In the genomic region with DNA sequence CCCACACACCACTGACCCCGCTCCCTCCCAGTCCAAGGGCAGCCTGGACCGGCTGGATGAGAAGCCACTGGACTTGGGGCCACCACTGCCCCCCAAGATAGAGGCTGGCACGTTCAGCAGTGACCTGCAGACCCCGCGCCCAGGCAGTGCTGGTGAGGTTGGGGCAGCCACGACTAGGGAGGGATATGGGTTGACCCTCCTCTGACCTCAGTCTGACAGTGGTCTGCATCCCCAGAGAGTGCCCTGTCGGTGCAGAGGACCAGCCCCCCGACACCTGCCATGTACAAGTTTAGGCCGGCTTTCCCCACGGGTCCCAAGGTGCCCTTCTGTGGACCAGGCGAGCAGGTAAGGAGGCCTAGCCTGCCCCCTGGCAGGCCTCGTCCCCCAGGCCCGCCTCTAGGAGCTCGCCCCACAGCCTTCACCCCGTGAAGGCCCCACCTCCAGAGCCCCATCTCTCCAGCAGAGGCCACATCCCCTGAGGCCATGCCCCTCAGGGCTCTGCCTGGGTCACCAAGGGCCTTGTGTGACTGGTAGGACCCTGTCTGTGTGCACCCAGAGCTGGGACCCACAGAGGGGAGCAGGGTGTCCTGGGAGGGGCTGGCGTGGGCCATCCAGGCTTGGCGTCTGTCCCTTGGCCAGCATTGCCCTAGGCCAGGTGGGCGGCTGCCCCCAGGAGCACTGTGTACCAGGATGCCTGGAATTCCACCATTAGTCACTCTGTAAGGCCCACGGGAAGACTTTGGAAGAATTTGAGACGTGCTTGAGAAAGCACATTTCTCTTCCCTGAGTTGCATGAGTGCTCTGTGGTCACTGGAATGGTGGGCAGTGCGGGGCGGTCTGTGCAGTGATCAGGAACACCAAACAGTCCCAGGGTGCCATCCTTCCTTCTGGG, we compare ENCODE assay signal across 19 cellular contexts. TPM values are rescaled to one million over a fixed set of nuclear protein-coding genes. Genes with fewer than 3 reads are reported as not detected.
A peak's percentile ranks its signal among the peaks of the same experiment; 100 is the strongest.
DNase-seq lines count a peak whose midpoint lies in the region; ATAC-seq and TF ChIP-seq lines count a peak whose summit lies in the region.
"Had no signal": no experiment of that assay in that cellular context is flagged by ENCODE, and none has a peak within 500 bp of the region (broad histone marks: within the 10 kb centered on the region; RNA-seq: fewer than 3 reads in every experiment).

No MANE protein-coding gene starts in this region.

- H2BK12ac ChIP-seq in trophoblast cell (ENCODE audit: low read length) = no peak overlapping the region

- H3K14ac ChIP-seq in trophoblast cell (ENCODE audit: low read length) = peak overlapping the region; percentile 50

- H4K91ac ChIP-seq in trophoblast cell (ENCODE audit: low read depth, low read length) = peak overlapping the region; percentile 50

- intact Hi-C loops in activated T-helper 1 cell treated with anti-CD3 and anti-CD28 coated beads, Interleukin-12 subunit alpha, Interleukin-12 subunit beta, Interleukin-2, Interleukin-4 antibody, amounts not matched to agents 30 ng/mL and 10 ng/mL and 1 ng/mL, durations not matched to agents 14 hours and 24 hours and 36 hours (cut with micrococcal nuclease) = no loop called here

- no CpG with 5 or more reads among the region's 22 CpGs for WGBS in trophoblast cell (ENCODE audit: extremely low coverage, insufficient coverage, insufficient read length)

- no peak overlapping the region for H3K27ac Mint-ChIP-seq in activated T-helper 1 cell treated with anti-CD3 and anti-CD28 coated beads, Interleukin-12 subunit alpha, Interleukin-12 subunit beta, Interleukin-2, Interleukin-4 antibody, amounts not matched to agents 30 ng/mL and 10 ng/mL and 1 ng/mL, durations not matched to agents 14 hours and 24 hours and 36 hours
- H3K27ac Mint-ChIP-seq: IgD-negative memory B cell; natural killer cell; stimulated activated naive CD8-positive, alpha-beta T cell treated with anti-CD3 and anti-CD28 coated beads, Interleukin-15, Interleukin-2, amounts not matched to agents 100 ng/mL and 50 ng/mL, for 24 hours had no signal

- H3K4me3 ChIP-seq in BLaER1 treated with 17β-estradiol and CSF1 and Interleukin-3, amounts not matched to agents 10 nM and 100 nM = no peak overlapping the region
- no peak overlapping the region for H3K4me3 ChIP-seq in fibroblast of lung (replicated peaks in 1 of 4; ENCODE audit: control extremely low read depth in 1 of 4, insufficient read depth in 1 of 4, low read depth in 3 of 4, low read length in 4 of 4)
- no peak overlapping the region for H3K4me3 ChIP-seq in trophoblast cell (ENCODE audit: low read depth, low read length)
- H3K4me3 ChIP-seq: right lobe of liver had no signal

- H2AFZ ChIP-seq in fibroblast of lung (ENCODE audit: low read length) (no peak overlapping the region), trophoblast cell (ENCODE audit: insufficient read depth, low read length, poor library complexity) (no peak overlapping the region)

- H3K9me3 Mint-ChIP-seq in activated T-helper 1 cell treated with anti-CD3 and anti-CD28 coated beads, Interleukin-12 subunit alpha, Interleukin-12 subunit beta, Interleukin-2, Interleukin-4 antibody, amounts not matched to agents 30 ng/mL and 10 ng/mL and 1 ng/mL, durations not matched to agents 14 hours and 24 hours and 36 hours = no peaks in the 10 kb centered on the region
- H3K9me3 Mint-ChIP-seq: IgD-negative memory B cell; natural killer cell; stimulated activated naive CD8-positive, alpha-beta T cell treated with anti-CD3 and anti-CD28 coated beads, Interleukin-15, Interleukin-2, amounts not matched to agents 100 ng/mL and 50 ng/mL, for 24 hours had no signal

- peak overlapping the region in 7 of 11 experiments; percentile 25 to 65 (median 55); a peak in 13 of 22 replicates for H3K4me2 ChIP-seq in BLaER1 treated with 17β-estradiol and CSF1 and Interleukin-3, amounts not matched to agents 10 nM and 100 nM
- H3K4me2 ChIP-seq in fibroblast of lung (ENCODE audit: extremely low read depth, insufficient read depth, low read length) (no peak overlapping the region), trophoblast cell (ENCODE audit: low read length) (no peak overlapping the region)

- DNase-seq in M059J (ENCODE audit: low read depth) = peak; percentile 70
- DNase-seq in fibroblast of lung (ENCODE audit: low read depth in 2 of 2) = peak in 1 of 2 donors; percentile 88
- peak; percentile 86 to 93 for DNase-seq in trophoblast cell
- DNase-seq in activated CD4-positive, CD25-positive, alpha-beta regulatory T cell (lab: John Stamatoyannopoulos, UW) = no peak
- DNase-seq in activated T-helper 1 cell treated with anti-CD3 and anti-CD28 coated beads, Interleukin-12 subunit alpha, Interleukin-12 subunit beta, Interleukin-2, Interleukin-4 antibody, amounts not matched to agents 30 ng/mL and 10 ng/mL and 1 ng/mL, durations not matched to agents 14 hours and 24 hours and 36 hours (ENCODE audit: low spot score) = no peak
- DNase-seq: activated CD4-positive, alpha-beta T cell treated with anti-CD3 and anti-CD28 coated beads, Interleukin-2, amount 50 U/mL, for 4 hours; anterior cingulate cortex; COR-L47; effector CD8-positive, alpha-beta T cell; natural killer cell; NCI-H1694; NCI-H82; right lobe of liver; Right ventricle myocardium superior had no signal

- peaks cover 25 to 57% (median 44%) of the 10 kb centered on the region in 10 experiments for H3K4me1 ChIP-seq in BLaER1 treated with 17β-estradiol and CSF1 and Interleukin-3, amounts not matched to agents 10 nM and 100 nM
- H3K4me1 ChIP-seq in fibroblast of lung (ENCODE audit: control insufficient read depth, extremely low read depth, insufficient read depth, low read length) = no peaks in the 10 kb centered on the region
- peaks cover 13 to 15% of the 10 kb centered on the region in 2 experiments for H3K4me1 ChIP-seq in trophoblast cell (ENCODE audit: control insufficient read depth in 1 of 2, insufficient read depth in 2 of 2, low read length in 2 of 2)
- H3K4me1 ChIP-seq: right lobe of liver had no signal

- H3K27ac ChIP-seq in BLaER1 treated with 17β-estradiol and CSF1 and Interleukin-3, amounts not matched to agents 10 nM and 100 nM = 0 out of 22 replicates have a peak overlapping the region, but pooled peaks of 1 of the 11 experiments have one; percentile 15
- peak overlapping the region; percentile 16 for H3K27ac ChIP-seq in fibroblast of lung (ENCODE audit: insufficient read depth, low read length)
- peak overlapping the region; percentile 9 for H3K27ac ChIP-seq in trophoblast cell (ENCODE audit: low read depth, low read length)
- H3K27ac ChIP-seq: right lobe of liver had no signal

- H3K23ac ChIP-seq in trophoblast cell (ENCODE audit: low read length) = no peak overlapping the region

- no peak for TF ChIP-seq CTCF in fibroblast of lung (conservative IDR thresholded peaks at IDR 0.05 in 1 of 2, IDR thresholded peaks at IDR 0.05 in 1 of 2; ENCODE audit: low read depth in 1 of 2, low read length in 2 of 2)

- peak overlapping the region; percentile 13 for H2BK120ac ChIP-seq in trophoblast cell (ENCODE audit: insufficient read depth, low read length, poor library complexity)

- H4K8ac ChIP-seq in trophoblast cell (ENCODE audit: low read depth, low read length) = peak overlapping the region; percentile 52

- no peaks in the 10 kb centered on the region for H3K27me3 ChIP-seq in BLaER1 treated with 17β-estradiol and CSF1 and Interleukin-3, amounts not matched to agents 10 nM and 100 nM
- no peaks in the 10 kb centered on the region for H3K27me3 ChIP-seq in fibroblast of lung (ENCODE audit: control insufficient read depth, insufficient read depth, low read length)
- no peaks in the 10 kb centered on the region for H3K27me3 ChIP-seq in trophoblast cell (ENCODE audit: insufficient read depth, low read length)
- H3K27me3 ChIP-seq: right lobe of liver had no signal

- no peaks in the 10 kb centered on the region for H3K9me3 ChIP-seq in BLaER1 treated with 17β-estradiol and CSF1 and Interleukin-3, amounts not matched to agents 10 nM and 100 nM (replicated peaks in 1 of 11)
- no peaks in the 10 kb centered on the region for H3K9me3 ChIP-seq in fibroblast of lung (ENCODE audit: control insufficient read depth, insufficient read depth, low read depth, low read length)
- peaks cover 1% of the 10 kb centered on the region for H3K9me3 ChIP-seq in trophoblast cell (ENCODE audit: insufficient read depth, low read depth, low read length)
- H3K9me3 ChIP-seq: right lobe of liver had no signal

- no peak overlapping the region for H3K4ac ChIP-seq in trophoblast cell (ENCODE audit: low read depth, low read length)

- peak overlapping the region; percentile 18 for H3K18ac ChIP-seq in trophoblast cell (ENCODE audit: low read length)

- ATAC-seq in HG03159 (IDR thresholded peaks at IDR 0.05; ENCODE audit: unreplicated experiment) = no peak
- no peak for ATAC-seq in HG03280 (IDR thresholded peaks at IDR 0.05; ENCODE audit: unreplicated experiment)
- ATAC-seq: natural killer cell, right lobe of liver had no signal

- H3K79me2 ChIP-seq in fibroblast of lung (ENCODE audit: control insufficient read depth, insufficient read depth, low read length) (peaks cover 17% of the 10 kb centered on the region), trophoblast cell (ENCODE audit: control insufficient read depth, insufficient read depth, low read length, poor library complexity) (no peaks in the 10 kb centered on the region)

- H4K20me1 ChIP-seq in BLaER1 treated with 17β-estradiol and CSF1 and Interleukin-3, amounts not matched to agents 10 nM and 100 nM = peaks cover 34 to 100% (median 61%) of the 10 kb centered on the region in 11 experiments
- no peaks in the 10 kb centered on the region for H4K20me1 ChIP-seq in fibroblast of lung (ENCODE audit: control insufficient read depth, extremely low read depth, insufficient read depth, low read length)

- no peak overlapping the region for H3K4me3 Mint-ChIP-seq in activated T-helper 1 cell treated with anti-CD3 and anti-CD28 coated beads, Interleukin-12 subunit alpha, Interleukin-12 subunit beta, Interleukin-2, Interleukin-4 antibody, amounts not matched to agents 30 ng/mL and 10 ng/mL and 1 ng/mL, durations not matched to agents 14 hours and 24 hours and 36 hours
- H3K4me3 Mint-ChIP-seq: IgD-negative memory B cell; natural killer cell; stimulated activated naive CD8-positive, alpha-beta T cell treated with anti-CD3 and anti-CD28 coated beads, Interleukin-15, Interleukin-2, amounts not matched to agents 100 ng/mL and 50 ng/mL, for 24 hours had no signal

- no peaks in the 10 kb centered on the region for H3K36me3 Mint-ChIP-seq in activated T-helper 1 cell treated with anti-CD3 and anti-CD28 coated beads, Interleukin-12 subunit alpha, Interleukin-12 subunit beta, Interleukin-2, Interleukin-4 antibody, amounts not matched to agents 30 ng/mL and 10 ng/mL and 1 ng/mL, durations not matched to agents 14 hours and 24 hours and 36 hours (ENCODE audit: low read depth)
- H3K36me3 Mint-ChIP-seq: IgD-negative memory B cell, natural killer cell had no signal

- peak overlapping the region in 7 of 11 experiments; percentile 30 to 63 (median 49); a peak in 9 of 22 replicates for H3K9ac ChIP-seq in BLaER1 treated with 17β-estradiol and CSF1 and Interleukin-3, amounts not matched to agents 10 nM and 100 nM
- H3K9ac ChIP-seq in fibroblast of lung (ENCODE audit: insufficient read depth, low read length) = no peak overlapping the region
- no peak overlapping the region for H3K9ac ChIP-seq in trophoblast cell (ENCODE audit: low read length)

- no peaks in the 10 kb centered on the region for H3K4me1 Mint-ChIP-seq in activated T-helper 1 cell treated with anti-CD3 and anti-CD28 coated beads, Interleukin-12 subunit alpha, Interleukin-12 subunit beta, Interleukin-2, Interleukin-4 antibody, amounts not matched to agents 30 ng/mL and 10 ng/mL and 1 ng/mL, durations not matched to agents 14 hours and 24 hours and 36 hours (ENCODE audit: low read depth)

- no peaks in the 10 kb centered on the region for H3K27me3 Mint-ChIP-seq in activated T-helper 1 cell treated with anti-CD3 and anti-CD28 coated beads, Interleukin-12 subunit alpha, Interleukin-12 subunit beta, Interleukin-2, Interleukin-4 antibody, amounts not matched to agents 30 ng/mL and 10 ng/mL and 1 ng/mL, durations not matched to agents 14 hours and 24 hours and 36 hours (ENCODE audit: insufficient read depth)
- H3K27me3 Mint-ChIP-seq: IgD-negative memory B cell; stimulated activated naive CD8-positive, alpha-beta T cell treated with anti-CD3 and anti-CD28 coated beads, Interleukin-15, Interleukin-2, amounts not matched to agents 100 ng/mL and 50 ng/mL, for 24 hours had no signal

- H4K12ac ChIP-seq in trophoblast cell (ENCODE audit: low read depth, low read length) = no peak overlapping the region

- peaks cover 7% of the 10 kb centered on the region for H3K79me1 ChIP-seq in trophoblast cell (ENCODE audit: low read length)

- peak overlapping the region; percentile 7 for H2BK5ac ChIP-seq in trophoblast cell (ENCODE audit: low read depth, low read length, poor library complexity)

- H2AK5ac ChIP-seq in trophoblast cell (ENCODE audit: low read length) = peak overlapping the region; percentile 6

- H3K36me3 ChIP-seq in BLaER1 treated with 17β-estradiol and CSF1 and Interleukin-3, amounts not matched to agents 10 nM and 100 nM = peaks cover 0 to 55% (median 24%) of the 10 kb centered on the region in 11 experiments; a peak in 18 of 22 replicates
- H3K36me3 ChIP-seq in fibroblast of lung (ENCODE audit: control insufficient read depth, insufficient read depth, low read length) (peaks cover 18% of the 10 kb centered on the region), trophoblast cell (ENCODE audit: control insufficient read depth in 1 of 2, insufficient read depth in 2 of 2, low read length in 2 of 2) (peaks cover 22 to 28% of the 10 kb centered on the region in 2 experiments)
- H3K36me3 ChIP-seq: right lobe of liver had no signal

RNA-seq across cellular contexts. Expression of a gene that starts 9.4 kb away (rescaled TPM):
- 0.69 TPM in 1 of 2 replicates, not detected in the other for total RNA-seq in M059J (2014; rRNA removed; shearing (Covaris generic))
- total RNA-seq in fibroblast of lung = 0.33 TPM in 1 of 2 replicates, not detected in the other
- 0.37 and 0.59 TPM in 2 replicates for polyA plus RNA-seq in fibroblast of lung
- 0.96 and 2.0 TPM in 2 replicates for polyA plus RNA-seq in fibroblast of lung (2012)
- polyA minus RNA-seq in fibroblast of lung (ENCODE audit: low replicate concordance) = not detected in 2 replicates
- polyA plus RNA-seq in trophoblast cell (2013) = not detected in 2 replicates
- total RNA-seq in activated T-helper 1 cell treated with anti-CD3 and anti-CD28 coated beads, Interleukin-12 subunit alpha, Interleukin-12 subunit beta, Interleukin-2, Interleukin-4 antibody, amounts not matched to agents 30 ng/mL and 10 ng/mL and 1 ng/mL, durations not matched to agents 14 hours and 24 hours and 36 hours = 0.26 TPM in 1 of 2 replicates, not detected in the other
- total RNA-seq: right lobe of liver had no signal
- polyA plus RNA-seq: IgD-negative memory B cell had no signal

RNA-seq across cellular contexts. Expression of a gene that starts 9.8 kb away (rescaled TPM):
- total RNA-seq in M059J (2014; rRNA removed; shearing (Covaris generic)) = 3.0 and 12.1 TPM in 2 replicates
- total RNA-seq in fibroblast of lung = 2.8 and 6.6 TPM in 2 replicates
- 26.2 and 31.3 TPM in 2 replicates for polyA plus RNA-seq in fibroblast of lung
- polyA plus RNA-seq in fibroblast of lung (2012) = 42.0 and 49.0 TPM in 2 replicates
- 111 and 114 TPM in 2 replicates for polyA minus RNA-seq in fibroblast of lung (ENCODE audit: low replicate concordance)
- polyA plus RNA-seq in trophoblast cell (2013) = 39.6 and 41.0 TPM in 2 replicates
- 83.9 and 92.3 TPM in 2 replicates for total RNA-seq in activated T-helper 1 cell treated with anti-CD3 and anti-CD28 coated beads, Interleukin-12 subunit alpha, Interleukin-12 subunit beta, Interleukin-2, Interleukin-4 antibody, amounts not matched to agents 30 ng/mL and 10 ng/mL and 1 ng/mL, durations not matched to agents 14 hours and 24 hours and 36 hours

RNA-seq across cellular contexts. Expression of a gene that starts 24.4 kb away (rescaled TPM):
- total RNA-seq in M059J (2014; rRNA removed; shearing (Covaris generic)) = 17.9 and 21.0 TPM in 2 replicates
- 38.8 and 52.2 TPM in 2 replicates for total RNA-seq in fibroblast of lung
- polyA plus RNA-seq in fibroblast of lung = 12.9 and 13.5 TPM in 2 replicates
- 23.8 and 28.5 TPM in 2 replicates for polyA plus RNA-seq in fibroblast of lung (2012)
- 28.7 and 36.2 TPM in 2 replicates for polyA minus RNA-seq in fibroblast of lung (ENCODE audit: low replicate concordance)
- polyA plus RNA-seq in trophoblast cell (2013) = 27.5 and 32.4 TPM in 2 replicates
- 142 and 161 TPM in 2 replicates for total RNA-seq in activated T-helper 1 cell treated with anti-CD3 and anti-CD28 coated beads, Interleukin-12 subunit alpha, Interleukin-12 subunit beta, Interleukin-2, Interleukin-4 antibody, amounts not matched to agents 30 ng/mL and 10 ng/mL and 1 ng/mL, durations not matched to agents 14 hours and 24 hours and 36 hours

RNA-seq across cellular contexts. Expression of a gene that starts 25.5 kb away (rescaled TPM):
- 828 and 1,137 TPM in 2 replicates for total RNA-seq in M059J (2014; rRNA removed; shearing (Covaris generic))
- 87.8 and 88.5 TPM in 2 replicates for total RNA-seq in fibroblast of lung
- polyA plus RNA-seq in fibroblast of lung = 178 and 362 TPM in 2 replicates
- 127 and 235 TPM in 2 replicates for polyA plus RNA-seq in fibroblast of lung (2012)
- 95.9 and 194 TPM in 2 replicates for polyA minus RNA-seq in fibroblast of lung (ENCODE audit: low replicate concordance)
- 227 and 234 TPM in 2 replicates for polyA plus RNA-seq in trophoblast cell (2013)
- 509 and 524 TPM in 2 replicates for total RNA-seq in activated T-helper 1 cell treated with anti-CD3 and anti-CD28 coated beads, Interleukin-12 subunit alpha, Interleukin-12 subunit beta, Interleukin-2, Interleukin-4 antibody, amounts not matched to agents 30 ng/mL and 10 ng/mL and 1 ng/mL, durations not matched to agents 14 hours and 24 hours and 36 hours

Comparison
In these comparisons a context has a peak if more than half of its experiments do, and no peak if none do; other contexts are left out.
1. H3K4me2 ChIP-seq: peak in BLaER1 treated with 17β-estradiol and CSF1 and Interleukin-3, amounts not matched to agents 10 nM and 100 nM (7 of 11); none in fibroblast of lung (single experiment) and trophoblast cell (single experiment).
2. H3K9ac ChIP-seq: peak in BLaER1 treated with 17β-estradiol and CSF1 and Interleukin-3, amounts not matched to agents 10 nM and 100 nM (7 of 11); none in fibroblast of lung (single experiment) and trophoblast cell (single experiment).
3. DNase-seq: peak in M059J (single experiment) and trophoblast cell (2 of 2); none in activated CD4-positive, CD25-positive, alpha-beta regulatory T cell (0 of 4) and activated T-helper 1 cell treated with anti-CD3 and anti-CD28 coated beads, Interleukin-12 subunit alpha, Interleukin-12 subunit beta, Interleukin-2, Interleukin-4 antibody, amounts not matched to agents 30 ng/mL and 10 ng/mL and 1 ng/mL, durations not matched to agents 14 hours and 24 hours and 36 hours (single experiment).